Comparison of ENCODE assay signal across 12 cellular contexts in genomic region chr3:133457465-133458067, GRCh38. TPM values are rescaled to one million over a fixed set of nuclear protein-coding genes. Genes with fewer than 3 reads are reported as not detected.
DNase-seq lines count a peak whose midpoint lies in the region; ATAC-seq, FAIRE-seq and TF ChIP-seq lines count a peak whose summit lies in the region.
"Had no signal": no experiment of that assay in that cellular context is flagged by ENCODE, and none has a peak within 500 bp of the region (broad histone marks: within the 10 kb centered on the region; RNA-seq: fewer than 3 reads in every experiment).

No MANE protein-coding gene starts in this region.

- H3K9me3 ChIP-seq in OCI-LY3 (ENCODE audit: insufficient read depth, low read length) (no peaks in the 10 kb centered on the region), spleen (no peaks in the 10 kb centered on the region), tibial nerve (peaks cover 0 to 3% (median 0%) of the 10 kb centered on the region in 4 donors)

- H3K36me3 Mint-ChIP-seq in CD14-positive monocyte, result no peaks in the 10 kb centered on the region
- H3K36me3 Mint-ChIP-seq: brain, neural progenitor cell had no signal

- peaks cover 26% of the 10 kb centered on the region for H3K4me1 ChIP-seq in OCI-LY3 (ENCODE audit: low read length)
- peaks cover 0 to 9% (median 0%) of the 10 kb centered on the region in 6 donors for H3K4me1 ChIP-seq in spleen
- H3K4me1 ChIP-seq in tibial nerve, result peaks cover 0 to 36% (median 7%) of the 10 kb centered on the region in 4 donors

- TF ChIP-seq EP300 in tibial nerve (IDR thresholded peaks at IDR 0.05), result no peak

- H3K4me1 Mint-ChIP-seq in CD14-positive monocyte, result no peaks in the 10 kb centered on the region

- ATAC-seq in HG02642 (IDR thresholded peaks at IDR 0.05; ENCODE audit: poor library complexity, unreplicated experiment), result no peak

- peak overlapping the region; percentile 16; the same call in 1 of the 2 replicates for H2AFZ ChIP-seq in OCI-LY3 (ENCODE audit: low read depth, low read length)
- H2AFZ ChIP-seq: neural progenitor cell had no signal

- TF ChIP-seq POLR2A in GM12892 (IDR thresholded peaks at IDR 0.05; ENCODE audit: low read depth, low read length) (no peak), spleen (IDR thresholded peaks at IDR 0.05) (no peak), tibial nerve (IDR thresholded peaks at IDR 0.05) (no peak)

- WGBS in spleen, 5 donors, result 89 to 97% (median 91%) methylated on average over 1 of the region's 1 CpG
- WGBS in tibial nerve, 2 donors, result 77 to 83% methylated on average over 1 of the region's 1 CpG

- H3K27me3 Mint-ChIP-seq in CD14-positive monocyte (ENCODE audit: low read depth in 3 of 3), result peaks cover 0 to under 1% (median 0%) of the 10 kb centered on the region in 3 donors

- H3K27me3 ChIP-seq in OCI-LY3 (ENCODE audit: low read depth, low read length) (no peaks in the 10 kb centered on the region; the same call in 1 of the 2 replicates), dorsolateral prefrontal cortex (no peaks in the 10 kb centered on the region), spleen (replicated peaks in 1 of 7) (no peaks in the 10 kb centered on the region), tibial nerve (no peaks in the 10 kb centered on the region)
- H3K27me3 ChIP-seq: neural progenitor cell had no signal

- H3K27ac Mint-ChIP-seq in CD14-positive monocyte, result no peak overlapping the region
- H3K27ac Mint-ChIP-seq: brain, neural progenitor cell had no signal

- H3K4me2 ChIP-seq in OCI-LY3 (ENCODE audit: low read length), result peak overlapping the region; percentile 38
- H3K4me2 ChIP-seq: neural progenitor cell had no signal

- no peak overlapping the region for H3K9ac ChIP-seq in OCI-LY3 (ENCODE audit: low read length)
- H3K9ac ChIP-seq: neural progenitor cell had no signal

- H3K4me3 Mint-ChIP-seq in CD14-positive monocyte, result no peak overlapping the region
- H3K4me3 Mint-ChIP-seq: brain, neural progenitor cell had no signal

- DNase-seq in CD14-positive monocyte (ENCODE audit: low spot score) (no peak), GM12892 (ENCODE audit: insufficient read length) (no peak), epithelial cell of proximal tubule (ENCODE audit: low read depth) (no peak), dorsolateral prefrontal cortex (no peak), spleen (no peak), tibial nerve (ENCODE audit: low spot score in 2 of 2) (no peak)
- DNase-seq: kidney glomerular epithelial cell, NCI-H1417 treated with DMSO at 0.1 percent for 48 hours had no signal

- H3K27ac ChIP-seq in OCI-LY3 (ENCODE audit: low read length) (peak overlapping the region; percentile 20), dorsolateral prefrontal cortex (no peak overlapping the region), spleen (no peak overlapping the region), tibial nerve (no peak overlapping the region)
- H3K27ac ChIP-seq: neural progenitor cell had no signal

- H3K9me3 Mint-ChIP-seq in CD14-positive monocyte, result no peaks in the 10 kb centered on the region
- H3K9me3 Mint-ChIP-seq: brain, neural progenitor cell had no signal

- no peaks in the 10 kb centered on the region for H3K79me2 ChIP-seq in OCI-LY3 (ENCODE audit: low read length)

- H4K20me1 ChIP-seq in OCI-LY3 (ENCODE audit: insufficient read depth, low read length), result no peaks in the 10 kb centered on the region

- H3K4me3 ChIP-seq in OCI-LY3 (ENCODE audit: low read length) (no peak overlapping the region), epithelial cell of proximal tubule (ENCODE audit: low read depth, low read length) (no peak overlapping the region), dorsolateral prefrontal cortex (no peak overlapping the region), spleen (no peak overlapping the region), tibial nerve (no peak overlapping the region)
- H3K4me3 ChIP-seq: neural progenitor cell had no signal

- no peaks in the 10 kb centered on the region for H3K36me3 ChIP-seq in OCI-LY3 (replicated peaks; ENCODE audit: low read depth, low read length)
- H3K36me3 ChIP-seq in spleen, result no peaks in the 10 kb centered on the region
- no peaks in the 10 kb centered on the region for H3K36me3 ChIP-seq in tibial nerve
- H3K36me3 ChIP-seq: neural progenitor cell had no signal

- TF ChIP-seq CTCF in CD14-positive monocyte (IDR thresholded peaks at IDR 0.05) (peak; percentile 30), OCI-LY3 (IDR thresholded peaks at IDR 0.05; ENCODE audit: low read depth, low read length) (peak; percentile 58), epithelial cell of proximal tubule (conservative IDR thresholded peaks at IDR 0.05; ENCODE audit: low read depth, low read length) (peak; percentile 47), dorsolateral prefrontal cortex (IDR thresholded peaks at IDR 0.05 in 54 of 56, conservative IDR thresholded peaks at IDR 0.05 in 2 of 56; ENCODE audit: low read depth in 1 of 56, partially characterized antibody in 56 of 56) (peak in 2 of 56 donors; percentile 18 to 24), spleen (IDR thresholded peaks at IDR 0.05 in 8 of 11, conservative IDR thresholded peaks at IDR 0.05 in 3 of 11) (peak in 1 of 11 experiments; percentile 13), tibial nerve (IDR thresholded peaks at IDR 0.05) (no peak)

- intact Hi-C loops in CD14-positive monocyte (cut with micrococcal nuclease), result no loop called here
- intact Hi-C loops in dorsolateral prefrontal cortex (cut with DNase I), result loop anchor here in 1 of 2 donors (10.0 kb wide), 1 partner anchor 197 kb away; no protein-coding TSS in a partner anchor
- intact Hi-C loops in spleen (cut with DNase I; ENCODE audit: low total_unique reads), result no loop called here

- peak; percentile 36 for FAIRE-seq in GM12892 (lab: Jason Lieb, UNC)

RNA-seq across cellular contexts. Expression of gene BFSP2, which starts 57.7 kb away (rescaled TPM):
- not detected for polyA plus RNA-seq in CD14-positive monocyte
- 3.8 TPM for polyA plus RNA-seq in GM12892 (2012; ENCODE audit: missing spikeins)
- not detected in 2 replicates for total RNA-seq in epithelial cell of proximal tubule
- total RNA-seq in dorsolateral prefrontal cortex, result 1 to 10 TPM in 19 of 120 experiments, under 1 TPM in 4, not detected in 97; 0.69 to 3.3 (median 1.4) TPM
- total RNA-seq in spleen, result 1 to 10 TPM in 6 of 7 donors, not detected in 1; 1.5 to 4.1 (median 2.7) TPM
- polyA plus RNA-seq in spleen, result 10 to 100 TPM in 2 of 3 donors, 1 to 10 TPM in 1; 8.6 to 52.5 (median 15.9) TPM
- 1 to 10 TPM in 1 of 4 donors, not detected in 3; 2.6 TPM for total RNA-seq in tibial nerve

Comparison
In these comparisons a context has a peak if more than half of its experiments do, and no peak if none do; other contexts are left out.
1. CTCF ChIP-seq: peak in CD14-positive monocyte (single experiment), OCI-LY3 (single experiment) and epithelial cell of proximal tubule (single experiment); none in tibial nerve (0 of 5).